Comparison of ENCODE assay signal across 8 cellular contexts in genomic region chr12:89862511-89863331, GRCh38.
DNase-seq lines count a peak whose midpoint lies in the region; ATAC-seq and TF ChIP-seq lines count a peak whose summit lies in the region.

No MANE protein-coding gene starts in this region.

- peak overlapping the region; percentile 80 to 93 for H3K4me3 Mint-ChIP-seq in activated T-cell treated with anti-CD3 and anti-CD28 coated beads, Interleukin-2, amount 50 U/mL, for 72 hours

- no peaks in the 10 kb centered on the region for H3K27me3 ChIP-seq in GM06990 (replicated peaks; ENCODE audit: control insufficient read depth, insufficient read depth, low read length)

- no peaks in the 10 kb centered on the region for H3K27me3 Mint-ChIP-seq in activated T-cell treated with anti-CD3 and anti-CD28 coated beads, Interleukin-2, amount 50 U/mL, for 72 hours (ENCODE audit: low read depth)

- in situ Hi-C loops in KBM-7 (cut with MboI; ENCODE audit: low pct_unique_long_range_greater_than_20kb, low sequenced_read_pairs) = no loop called here

- DNase-seq in GM06990 (ENCODE audit: extremely low read depth, insufficient read length) (peak; percentile 62), KBM-7 (peak; percentile 83), kidney tubule cell (ENCODE audit: low spot score) (peak; percentile 30), superior temporal gyrus (ENCODE audit: extremely low spot score) (peak; percentile 67), NCI-H82 treated with DMSO at 0.1 percent for 48 hours (lab: John Stamatoyannopoulos, UW; ENCODE audit: unreplicated experiment) (no peak), DMS79 (lab: John Stamatoyannopoulos, UW) (no peak)
- DNase-seq in activated T-cell treated with anti-CD3 and anti-CD28 coated beads, Interleukin-2, amount 50 U/mL, for 72 hours = peak; percentile 19 to 46

- H3K4me1 Mint-ChIP-seq in activated T-cell treated with anti-CD3 and anti-CD28 coated beads, Interleukin-2, amount 50 U/mL, for 72 hours (ENCODE audit: low read depth) = peaks cover 65% of the 10 kb centered on the region

- peak overlapping the region; percentile 98 for H3K27ac Mint-ChIP-seq in activated T-cell treated with anti-CD3 and anti-CD28 coated beads, Interleukin-2, amount 50 U/mL, for 72 hours

- H3K4me3 ChIP-seq in GM06990 (replicated peaks; ENCODE audit: low read depth, low read length) = peak overlapping the region; percentile 50

- TF ChIP-seq CTCF in GM06990 (IDR thresholded peaks at IDR 0.05; ENCODE audit: insufficient read depth, low read length, poor library complexity, severe bottlenecking) = no peak

- ATAC-seq in GM21381 (IDR thresholded peaks at IDR 0.05; ENCODE audit: unreplicated experiment) = peak; percentile 75
- ATAC-seq in activated T-cell treated with anti-CD3 and anti-CD28 coated beads, Interleukin-2, amount 50 U/mL, for 72 hours (replicated peaks in 1 of 2) = peak in 1 of 2 donors; percentile 29

- no peaks in the 10 kb centered on the region for H3K36me3 ChIP-seq in GM06990 (ENCODE audit: control insufficient read depth, insufficient read depth, low read length)

- H3K36me3 Mint-ChIP-seq in activated T-cell treated with anti-CD3 and anti-CD28 coated beads, Interleukin-2, amount 50 U/mL, for 72 hours (ENCODE audit: insufficient read depth in 2 of 2) = peaks cover 0 to 5% of the 10 kb centered on the region in 2 donors

- peaks cover 0 to 4% of the 10 kb centered on the region in 2 donors for H3K9me3 Mint-ChIP-seq in activated T-cell treated with anti-CD3 and anti-CD28 coated beads, Interleukin-2, amount 50 U/mL, for 72 hours

Comparison
In these comparisons a context has a peak if more than half of its experiments do, and no peak if none do; other contexts are left out.
1. DNase-seq: peak in GM06990 (single experiment), KBM-7 (single experiment), activated T-cell treated with anti-CD3 and anti-CD28 coated beads, Interleukin-2, amount 50 U/mL, for 72 hours (2 of 2), kidney tubule cell (single experiment) and superior temporal gyrus (single experiment); none in NCI-H82 treated with DMSO at 0.1 percent for 48 hours (single experiment) and DMS79 (single experiment).